8 cellular contexts compared by ENCODE assay signal in genomic region chr2:43018179-43019024, GRCh38.
A peak's percentile ranks its signal among the peaks of the same experiment; 100 is the strongest.
DNase-seq lines count a peak whose midpoint lies in the region; ATAC-seq, FAIRE-seq and TF ChIP-seq lines count a peak whose summit lies in the region.

No MANE protein-coding gene starts in this region.

- H3K27me3 ChIP-seq in IMR-90 (ENCODE audit: control insufficient read depth, insufficient read depth, low read length) (no peaks in the 10 kb centered on the region), HepG2 (ENCODE audit: control insufficient read depth in 1 of 2, insufficient read depth in 2 of 2, low read length in 2 of 2) (no peaks in the 10 kb centered on the region), HAP-1 (ENCODE audit: low read depth) (no peaks in the 10 kb centered on the region)

- peak overlapping the region; percentile 74 for H4K5ac ChIP-seq in IMR-90 (ENCODE audit: low read depth, low read length)

- H3K4me1 ChIP-seq in IMR-90 (ENCODE audit: control insufficient read depth, insufficient read depth, low read length) (peaks cover 10% of the 10 kb centered on the region), HepG2 (ENCODE audit: insufficient read depth, low read length) (peaks cover 61% of the 10 kb centered on the region), HAP-1 (no peaks in the 10 kb centered on the region)

- TF ChIP-seq POLR2A in IMR-90 (IDR thresholded peaks at IDR 0.05; ENCODE audit: low read depth, low read length) (no peak), HepG2 (IDR thresholded peaks at IDR 0.05; ENCODE audit: insufficient read depth in 1 of 2, low read depth in 2 of 2, low read length in 2 of 2) (peak in 1 of 2 experiments; percentile 52; a peak in 1 of 4 replicates)

- no peaks in the 10 kb centered on the region for H3K36me3 ChIP-seq in IMR-90 (ENCODE audit: control insufficient read depth, insufficient read depth, low read length)
- H3K36me3 ChIP-seq in HepG2 (replicated peaks in 1 of 2; ENCODE audit: control insufficient read depth in 1 of 2, insufficient read depth in 2 of 2, low read length in 2 of 2), result no peaks in the 10 kb centered on the region
- no peaks in the 10 kb centered on the region for H3K36me3 ChIP-seq in HAP-1 (replicated peaks)

- H3K18ac ChIP-seq in IMR-90 (ENCODE audit: low read depth, low read length), result peak overlapping the region; percentile 63; the same call in 1 of the 2 replicates

- H3K27ac ChIP-seq in IMR-90 (ENCODE audit: insufficient read depth, low read length), result peak overlapping the region; percentile 39; the same call in 1 of the 2 replicates
- peak overlapping the region; percentile 51 for H3K27ac ChIP-seq in HepG2 (ENCODE audit: extremely low read length, insufficient read depth, low read length)
- peak overlapping the region; percentile 13 for H3K27ac ChIP-seq in temporal lobe (ENCODE audit: low read depth, low read length)

- peaks cover 14% of the 10 kb centered on the region for H3K9me3 Mint-ChIP-seq in chondrocyte (ENCODE audit: low read depth)
- H3K9me3 Mint-ChIP-seq in activated T-helper 17 cell treated with anti-CD3 and anti-CD28 coated beads, Interleukin-2, amount 50 U/mL, for 72 hours, result peaks cover 4% of the 10 kb centered on the region

- FAIRE-seq in HepG2 (lab: Jason Lieb, UNC), result peak; percentile 90
- FAIRE-seq in frontal cortex (lab: Jason Lieb, UNC), result no peak

- no peaks in the 10 kb centered on the region for H3K79me2 ChIP-seq in HepG2 (ENCODE audit: insufficient read depth, low read length)

- H3K4me1 Mint-ChIP-seq in chondrocyte (ENCODE audit: low read depth), result no peaks in the 10 kb centered on the region
- no peaks in the 10 kb centered on the region for H3K4me1 Mint-ChIP-seq in activated T-helper 17 cell treated with anti-CD3 and anti-CD28 coated beads, Interleukin-2, amount 50 U/mL, for 72 hours

- no TSS peak for BruUV-seq in IMR-90 (replicated peaks; lab: Mats Ljungman, UMichigan)
- BruUV-seq in HepG2 (replicated peaks; lab: Mats Ljungman, UMichigan), result no TSS peak

- POLR2A ChIA-PET in IMR-90 (lab: Charles Lee; ENCODE audit: unreplicated experiment) (interaction anchor here (0.5 to 1.0 kb wide), 3 partner anchors 43 to 323 kb away, joined by 3 read pairs; no protein-coding TSS in a partner anchor), HepG2 (lab: Yijun Ruan, JAX) (interaction anchor here (0.9 to 24.4 kb wide), 11 partner anchors 11 to 209 kb away, joined by 3 to 555 read pairs (median 6); partner anchors contain the start of gene ZFP36L2)

- in situ Hi-C loops in IMR-90 (cut with MboI; ENCODE audit: low sequenced_read_pairs) (no loop called here), HepG2 (cut with HindIII; ENCODE audit: extremely low pct_ligation_motif_present, low pct_unique_long_range_greater_than_20kb) (no loop called here), HAP-1 (cut with MboI; ENCODE audit: low sequenced_read_pairs) (no loop called here)

- H3K4me3 ChIP-seq in IMR-90 (ENCODE audit: insufficient read depth, low read depth, low read length) (no peak overlapping the region), HepG2 (replicated peaks in 1 of 3; ENCODE audit: insufficient read depth in 1 of 3, low read depth in 2 of 3, low read length in 3 of 3) (peak overlapping the region in 1 of 3 experiments; percentile 36; a peak in 2 of 6 replicates), HAP-1 (no peak overlapping the region)

- H4K20me1 ChIP-seq in IMR-90 (ENCODE audit: insufficient read depth, low read length), result no peaks in the 10 kb centered on the region
- no peaks in the 10 kb centered on the region for H4K20me1 ChIP-seq in HepG2 (ENCODE audit: insufficient read depth, low read length)

- H3K9me1 ChIP-seq in IMR-90 (ENCODE audit: insufficient read depth, low read length), result no peaks in the 10 kb centered on the region

- intact Hi-C loops in IMR-90 (cut with micrococcal nuclease) (loop anchor here (5.0 kb wide), 1 partner anchor 41 kb away; no protein-coding TSS in a partner anchor), HepG2 (cut with micrococcal nuclease; ENCODE audit: unreplicated experiment) (loop anchor here (1.0 kb wide), 2 partner anchors 13 to 39 kb away; no protein-coding TSS in a partner anchor)

- no peak overlapping the region for H3K4me3 Mint-ChIP-seq in chondrocyte (ENCODE audit: unreplicated experiment)
- H3K4me3 Mint-ChIP-seq in activated T-helper 17 cell treated with anti-CD3 and anti-CD28 coated beads, Interleukin-2, amount 50 U/mL, for 72 hours, result no peak overlapping the region

- H3K79me1 ChIP-seq in IMR-90 (ENCODE audit: low read depth in 1 of 2, low read length in 2 of 2), result no peaks in the 10 kb centered on the region

- DNase-seq in IMR-90 (peak; percentile 84), chondrocyte (ENCODE audit: low spot score) (peak; percentile 52), HepG2 (ENCODE audit: low spot score) (peak; percentile 90), HAP-1 (ENCODE audit: low spot score in 2 of 2) (no peak), NCI-H82 (lab: John Stamatoyannopoulos, UW) (no peak), frontal cortex (ENCODE audit: low spot score in 2 of 2) (no peak)

- no peak for TF ChIP-seq RAD21 in IMR-90 (IDR thresholded peaks at IDR 0.05; ENCODE audit: low read length)
- TF ChIP-seq RAD21 in HepG2 (CRISPR knock-in tag; IDR thresholded peaks at IDR 0.05), result peak; percentile 44

- H3K27ac Mint-ChIP-seq in chondrocyte (ENCODE audit: unreplicated experiment), result no peak overlapping the region
- no peak overlapping the region for H3K27ac Mint-ChIP-seq in activated T-helper 17 cell treated with anti-CD3 and anti-CD28 coated beads, Interleukin-2, amount 50 U/mL, for 72 hours

- H2AK9ac ChIP-seq in IMR-90 (replicated peaks; ENCODE audit: low read depth, low read length, poor library complexity), result no peak overlapping the region

- H4K8ac ChIP-seq in IMR-90 (ENCODE audit: low read depth in 2 of 2, low read length in 2 of 2), result peak overlapping the region in 1 of 2 experiments; percentile 86; a peak in 3 of 4 replicates

- H3K36me3 Mint-ChIP-seq in chondrocyte (ENCODE audit: low read depth), result peaks cover 5% of the 10 kb centered on the region
- no peaks in the 10 kb centered on the region for H3K36me3 Mint-ChIP-seq in activated T-helper 17 cell treated with anti-CD3 and anti-CD28 coated beads, Interleukin-2, amount 50 U/mL, for 72 hours (ENCODE audit: low read depth)

- dilution Hi-C loops in IMR-90 (cut with HindIII; ENCODE audit: low sequenced_read_pairs, unreplicated experiment), result no loop called here

- H3K9ac ChIP-seq in IMR-90 (ENCODE audit: low read depth, low read length) (no peak overlapping the region; the same call in 1 of the 2 replicates), HepG2 (ENCODE audit: insufficient read depth, low read depth, low read length) (no peak overlapping the region)

- CTCF ChIA-PET in IMR-90 (lab: Yijun Ruan, JAX), result interaction anchor here (0.6 kb wide), 1 partner anchor 190 kb away, joined by 3 read pairs; no protein-coding TSS in a partner anchor
- CTCF ChIA-PET in HepG2 (lab: Yijun Ruan, JAX; ENCODE audit: low intra/inter-chr PET ratio, low total read pairs), result interaction anchor here (1.0 kb wide), 1 partner anchor 43 kb away, joined by 4 read pairs; no protein-coding TSS in a partner anchor

- peak overlapping the region; percentile 49; the same call in 1 of the 2 replicates for H2BK120ac ChIP-seq in IMR-90 (ENCODE audit: low read depth, low read length)

- ATAC-seq in IMR-90 (ENCODE audit: low read depth), result peak; percentile 96
- ATAC-seq in HepG2, result peak; percentile 94
- ATAC-seq in activated T-helper 17 cell treated with anti-CD3 and anti-CD28 coated beads, Interleukin-2, amount 50 U/mL, for 72 hours (replicated peaks), result no peak

- 46% methylated on average over 6 of the region's 11 CpGs; no CpG with 5 or more reads in 1 of the 2 experiments for WGBS in IMR-90 (ENCODE audit: extremely low coverage in 2 of 2, insufficient read length in 1 of 2), 2 experiments
- WGBS in HepG2 (ENCODE audit: low lambda C conversion rate), result 42% methylated on average over 11 of the region's 11 CpGs

- no peaks in the 10 kb centered on the region for H3K27me3 Mint-ChIP-seq in chondrocyte (ENCODE audit: low read depth)
- H3K27me3 Mint-ChIP-seq in activated T-helper 17 cell treated with anti-CD3 and anti-CD28 coated beads, Interleukin-2, amount 50 U/mL, for 72 hours, result no peaks in the 10 kb centered on the region

- H3K56ac ChIP-seq in IMR-90 (ENCODE audit: extremely low read depth, insufficient read depth, low read length), result no peak overlapping the region

- H3K23ac ChIP-seq in IMR-90 (ENCODE audit: low read depth, low read length), result no peak overlapping the region

- H3K14ac ChIP-seq in IMR-90 (replicated peaks; ENCODE audit: low read depth, low read length), result 0 out of 2 replicates have a peak overlapping the region, but pooled peaks have one; percentile 6

- H3K4ac ChIP-seq in IMR-90 (ENCODE audit: low read depth, low read length), result peak overlapping the region; percentile 81

- peak overlapping the region; percentile 42; the same call in 1 of the 2 replicates for H4K91ac ChIP-seq in IMR-90 (ENCODE audit: insufficient read depth, low read depth, low read length)

- H3K9me3 ChIP-seq in IMR-90 (ENCODE audit: control insufficient read depth, insufficient read depth, low read length), result peaks cover 8% of the 10 kb centered on the region; the same call in 1 of the 2 replicates
- H3K9me3 ChIP-seq in HepG2 (ENCODE audit: low read length), result peaks cover 15% of the 10 kb centered on the region
- H3K9me3 ChIP-seq in HAP-1, result 0 out of 2 replicates have a peak, but pooled peaks cover 4% of the 10 kb centered on the region

- H2BK15ac ChIP-seq in IMR-90 (ENCODE audit: low read depth, low read length), result peak overlapping the region; percentile 43; the same call in 1 of the 3 replicates

- peak overlapping the region; percentile 69; the same call in 1 of the 2 replicates for H2BK20ac ChIP-seq in IMR-90 (ENCODE audit: low read depth, low read length)

- TF ChIP-seq EP300 in HepG2 (IDR thresholded peaks at IDR 0.05; ENCODE audit: low read depth in 2 of 2, low read length in 2 of 2) (peak; percentile 78 to 96; a peak in 3 of 4 replicates), HepG2 (CRISPR knock-in tag; IDR thresholded peaks at IDR 0.05; ENCODE audit: borderline replicate concordance) (peak; percentile 80; the same call in 1 of the 2 replicates)

- peak overlapping the region; percentile 71; the same call in 1 of the 2 replicates for H2AK5ac ChIP-seq in IMR-90 (ENCODE audit: low read depth, low read length)

- no peak overlapping the region; the same call in 1 of the 2 replicates for H3K4me2 ChIP-seq in IMR-90 (ENCODE audit: low read depth, low read length)
- peak overlapping the region; percentile 67 for H3K4me2 ChIP-seq in HepG2 (ENCODE audit: low read depth, low read length)

- no peak overlapping the region for H2BK5ac ChIP-seq in IMR-90 (ENCODE audit: low read depth, low read length, poor library complexity, severe bottlenecking)

- TF ChIP-seq CTCF in IMR-90 (conservative IDR thresholded peaks at IDR 0.05; ENCODE audit: low read depth, low read length) (no peak), chondrocyte (IDR thresholded peaks at IDR 0.05) (no peak), HepG2 (CRISPR knock-in tag; IDR thresholded peaks at IDR 0.05) (peak; percentile 60)

- peak overlapping the region; percentile 53 for H2AFZ ChIP-seq in IMR-90 (replicated peaks; ENCODE audit: low read length, poor library complexity)
- H2AFZ ChIP-seq in HepG2 (ENCODE audit: low read length), result peak overlapping the region; percentile 44

TF ChIP-seq in IMR-90, 13 proteins besides CTCF, POLR2A, EP300 and RAD21 (continues in another document):
- TF ChIP-seq SMC3 (IDR thresholded peaks at IDR 0.05; ENCODE audit: low read depth, low read length), result no peak

TF ChIP-seq in HepG2, 621 proteins besides CTCF, POLR2A, EP300 and RAD21 (continues in another document):
- no peak for TF ChIP-seq CC2D1A (CRISPR knock-in tag; IDR thresholded peaks at IDR 0.05)

Comparison
In these comparisons a context has a peak if more than half of its experiments do, and no peak if none do; other contexts are left out.
1. DNase-seq: peak in IMR-90 (single experiment), chondrocyte (single experiment) and HepG2 (single experiment); none in HAP-1 (0 of 2), NCI-H82 (single experiment) and frontal cortex (0 of 2).
2. Peak in every context shown above with its lines, with median percentiles within 50 percentile points of each other: H3K27ac ChIP-seq.